ENCODE assay signal across 20 cellular contexts in genomic region chr13:30647824-30648521, GRCh38. TPM values are rescaled to one million over a fixed set of nuclear protein-coding genes. Genes with fewer than 3 reads are reported as not detected.
DNase-seq lines count a peak whose midpoint lies in the region; ATAC-seq, FAIRE-seq and TF ChIP-seq lines count a peak whose summit lies in the region.
"Had no signal": no experiment of that assay in that cellular context is flagged by ENCODE, and none has a peak within 500 bp of the region (broad histone marks: within the 10 kb centered on the region; RNA-seq: fewer than 3 reads in every experiment).

No MANE protein-coding gene starts in this region.

- peak overlapping the region; percentile 75 for H3K4me2 ChIP-seq in OCI-LY7 (ENCODE audit: low read length)

- H3K36me3 Mint-ChIP-seq in natural killer cell, result peaks cover 22% of the 10 kb centered on the region

- no TSS peak for BruUV-seq in OCI-LY7 (replicated peaks; lab: Mats Ljungman, UMichigan)

- peak overlapping the region; percentile 42 to 51 for H3K9ac ChIP-seq in liver (ENCODE audit: low read depth in 1 of 2, low read length in 2 of 2)

- no peaks in the 10 kb centered on the region for H3K27me3 ChIP-seq in liver (ENCODE audit: control insufficient read depth in 4 of 4, insufficient read depth in 4 of 4, low read length in 3 of 4)

- no peak overlapping the region for H3K4me3 Mint-ChIP-seq in natural killer cell
- H3K4me3 Mint-ChIP-seq: dendritic cell treated with granulocyte-macrophage colony-stimulating factor and Interleukin-4, amounts not matched to agents 40 ng/mL and 50 ng/mL, for 4 days; neural crest cell had no signal

- no peak for ATAC-seq in natural killer cell

- H3K27ac Mint-ChIP-seq in natural killer cell, result peak overlapping the region in 1 of 2 donors; percentile 21
- H3K27ac Mint-ChIP-seq: dendritic cell treated with granulocyte-macrophage colony-stimulating factor and Interleukin-4, amounts not matched to agents 40 ng/mL and 50 ng/mL, for 4 days had no signal

- H3K27ac ChIP-seq in 22Rv1, result peak overlapping the region; percentile 28; the same call in 1 of the 2 replicates
- H3K27ac ChIP-seq in OCI-LY7 (ENCODE audit: low read depth, low read length, poor library complexity, severe bottlenecking), result peak overlapping the region; percentile 81
- peak overlapping the region; percentile 28 to 36 for H3K27ac ChIP-seq in liver (ENCODE audit: low read depth in 1 of 2, low read length in 2 of 2)

- H3K9me3 ChIP-seq in OCI-LY7 (ENCODE audit: low read length) (no peaks in the 10 kb centered on the region), liver (ENCODE audit: control insufficient read depth in 4 of 4, low read length in 3 of 4) (no peaks in the 10 kb centered on the region)

- DNase-seq in GM18507 (ENCODE audit: extremely low spot score, insufficient read length, low read depth) (no peak), OCI-LY7 (ENCODE audit: low spot score) (peak; percentile 46), natural killer cell (no peak), NCI-H1048 (lab: John Stamatoyannopoulos, UW) (no peak), NCI-H1436 treated with DMSO at 0.1 percent for 48 hours (lab: John Stamatoyannopoulos, UW) (no peak), SKM-1 treated with dmso at 0.1 percent for 144 hours (lab: John Stamatoyannopoulos, UW; ENCODE audit: unreplicated experiment) (no peak)
- DNase-seq: activated CD4-positive, alpha-beta T cell treated with anti-CD3 and anti-CD28 coated beads, Interleukin-2, amount 50 U/mL, for 4 hours; activated T-cell treated with anti-CD3 and anti-CD28 coated beads, Interleukin-2, amount 50 U/mL, for 1 hour; foreskin fibroblast; HCEC 1CT; KBM-7; kidney glomerular epithelial cell; NCI-H1105 treated with DMSO at 0.1 percent for 48 hours; RPMI8226; stimulated activated CD4-positive, alpha-beta T cell treated with anti-CD3 and anti-CD28 coated beads, Interleukin-12 subunit alpha, Interleukin-12 subunit beta, amount 100 ng/mL, for 4 hours; stimulated activated naive CD4-positive, alpha-beta T cell had no signal

- POLR2A ChIA-PET in OCI-LY7 (lab: Charles Lee), result interaction anchor here (0.6 to 1.0 kb wide), 3 partner anchors 11 to 12 kb away, joined by 3 to 5 read pairs (median 3); no protein-coding TSS in a partner anchor

- peaks cover 100% of the 10 kb centered on the region for H3K36me3 ChIP-seq in OCI-LY7 (ENCODE audit: insufficient read depth, low read length)
- peaks cover 2 to 28% (median 12%) of the 10 kb centered on the region in 4 donors for H3K36me3 ChIP-seq in liver (ENCODE audit: control insufficient read depth in 4 of 4, insufficient read depth in 3 of 4, low read depth in 1 of 4, low read length in 3 of 4)

- H3K9me3 Mint-ChIP-seq in natural killer cell, result no peaks in the 10 kb centered on the region
- H3K9me3 Mint-ChIP-seq: dendritic cell treated with granulocyte-macrophage colony-stimulating factor and Interleukin-4, amounts not matched to agents 40 ng/mL and 50 ng/mL, for 4 days; neural crest cell had no signal

- H4K20me1 ChIP-seq in OCI-LY7 (ENCODE audit: insufficient read depth, low read length), result peaks cover 6% of the 10 kb centered on the region; the same call in 1 of the 2 replicates

- H2AFZ ChIP-seq in OCI-LY7 (ENCODE audit: low read length), result no peak overlapping the region

- CTCF ChIA-PET in OCI-LY7 (lab: Charles Lee; ENCODE audit: unreplicated experiment), result no interaction called here

- H3K4me3 ChIP-seq in OCI-LY7 (ENCODE audit: low read depth, low read length, poor library complexity, severe bottlenecking) (peak overlapping the region; percentile 43), liver (ENCODE audit: low read depth in 1 of 3, low read length in 3 of 3) (no peak overlapping the region)

- FAIRE-seq in GM18507 (lab: Jason Lieb, UNC), result peak; percentile 26

- TF ChIP-seq CTCF in 22Rv1 (IDR thresholded peaks at IDR 0.05) (no peak), OCI-LY7 (conservative IDR thresholded peaks at IDR 0.05; ENCODE audit: low read length) (no peak), liver (IDR thresholded peaks at IDR 0.05; ENCODE audit: low read depth, low read length, missing input control) (no peak), natural killer cell (IDR thresholded peaks at IDR 0.05) (no peak)

- H3K27me3 Mint-ChIP-seq in natural killer cell (ENCODE audit: low read depth in 2 of 2), result no peaks in the 10 kb centered on the region
- H3K27me3 Mint-ChIP-seq: dendritic cell treated with granulocyte-macrophage colony-stimulating factor and Interleukin-4, amounts not matched to agents 40 ng/mL and 50 ng/mL, for 4 days had no signal

- H3K4me1 ChIP-seq in OCI-LY7 (ENCODE audit: insufficient read depth, low read length, poor library complexity, severe bottlenecking), result peaks cover 50% of the 10 kb centered on the region
- peaks cover 0 to 30% (median 22%) of the 10 kb centered on the region in 4 donors for H3K4me1 ChIP-seq in liver (ENCODE audit: control insufficient read depth in 4 of 4, insufficient read depth in 4 of 4, low read length in 3 of 4)

- intact Hi-C loops in OCI-LY7 (cut with micrococcal nuclease; ENCODE audit: unreplicated experiment), result no loop called here
- intact Hi-C loops in natural killer cell (cut with micrococcal nuclease), result no loop called here

- TF ChIP-seq RAD21 in liver (IDR thresholded peaks at IDR 0.05), result no peak

- 38% methylated on average over 6 of the region's 6 CpGs for WGBS in liver

- peaks cover 37% of the 10 kb centered on the region for H3K79me2 ChIP-seq in OCI-LY7 (ENCODE audit: insufficient read depth, low read depth, low read length)

- H3K9me2 ChIP-seq in OCI-LY7 (ENCODE audit: insufficient read depth, low read length), result no peaks in the 10 kb centered on the region

- H3K4me1 Mint-ChIP-seq in natural killer cell, result peaks cover 11 to 19% of the 10 kb centered on the region in 2 donors
- H3K4me1 Mint-ChIP-seq: neural crest cell had no signal

TF ChIP-seq in liver, 16 proteins besides CTCF, POLR2A, EP300 and RAD21:
- TF ChIP-seq HNF4A (conservative IDR thresholded peaks at IDR 0.05) (no peak), YY1 (IDR thresholded peaks at IDR 0.05) (no peak), SP1 (IDR thresholded peaks at IDR 0.05) (no peak), JUND (IDR thresholded peaks at IDR 0.05) (no peak), RXRA (IDR thresholded peaks at IDR 0.05) (no peak), FOXA2 (IDR thresholded peaks at IDR 0.05) (no peak), GABPA (IDR thresholded peaks at IDR 0.05 in 1 of 2, conservative IDR thresholded peaks at IDR 0.05 in 1 of 2) (no peak), HNF4G (IDR thresholded peaks at IDR 0.05) (no peak), MAX (IDR thresholded peaks at IDR 0.05) (no peak), TAF1 (conservative IDR thresholded peaks at IDR 0.05) (no peak), EGR1 (IDR thresholded peaks at IDR 0.05; ENCODE audit: low read depth in 2 of 2) (no peak)
- TF ChIP-seq, protein P1, sequence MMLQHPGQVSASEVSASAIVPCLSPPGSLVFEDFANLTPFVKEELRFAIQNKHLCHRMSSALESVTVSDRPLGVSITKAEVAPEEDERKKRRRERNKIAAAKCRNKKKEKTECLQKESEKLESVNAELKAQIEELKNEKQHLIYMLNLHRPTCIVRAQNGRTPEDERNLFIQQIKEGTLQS (IDR thresholded peaks at IDR 0.05), result no peak
- TF ChIP-seq, protein P2, sequence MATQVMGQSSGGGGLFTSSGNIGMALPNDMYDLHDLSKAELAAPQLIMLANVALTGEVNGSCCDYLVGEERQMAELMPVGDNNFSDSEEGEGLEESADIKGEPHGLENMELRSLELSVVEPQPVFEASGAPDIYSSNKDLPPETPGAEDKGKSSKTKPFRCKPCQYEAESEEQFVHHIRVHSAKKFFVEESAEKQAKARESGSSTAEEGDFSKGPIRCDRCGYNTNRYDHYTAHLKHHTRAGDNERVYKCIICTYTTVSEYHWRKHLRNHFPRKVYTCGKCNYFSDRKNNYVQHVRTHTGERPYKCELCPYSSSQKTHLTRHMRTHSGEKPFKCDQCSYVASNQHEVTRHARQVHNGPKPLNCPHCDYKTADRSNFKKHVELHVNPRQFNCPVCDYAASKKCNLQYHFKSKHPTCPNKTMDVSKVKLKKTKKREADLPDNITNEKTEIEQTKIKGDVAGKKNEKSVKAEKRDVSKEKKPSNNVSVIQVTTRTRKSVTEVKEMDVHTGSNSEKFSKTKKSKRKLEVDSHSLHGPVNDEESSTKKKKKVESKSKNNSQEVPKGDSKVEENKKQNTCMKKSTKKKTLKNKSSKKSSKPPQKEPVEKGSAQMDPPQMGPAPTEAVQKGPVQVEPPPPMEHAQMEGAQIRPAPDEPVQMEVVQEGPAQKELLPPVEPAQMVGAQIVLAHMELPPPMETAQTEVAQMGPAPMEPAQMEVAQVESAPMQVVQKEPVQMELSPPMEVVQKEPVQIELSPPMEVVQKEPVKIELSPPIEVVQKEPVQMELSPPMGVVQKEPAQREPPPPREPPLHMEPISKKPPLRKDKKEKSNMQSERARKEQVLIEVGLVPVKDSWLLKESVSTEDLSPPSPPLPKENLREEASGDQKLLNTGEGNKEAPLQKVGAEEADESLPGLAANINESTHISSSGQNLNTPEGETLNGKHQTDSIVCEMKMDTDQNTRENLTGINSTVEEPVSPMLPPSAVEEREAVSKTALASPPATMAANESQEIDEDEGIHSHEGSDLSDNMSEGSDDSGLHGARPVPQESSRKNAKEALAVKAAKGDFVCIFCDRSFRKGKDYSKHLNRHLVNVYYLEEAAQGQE (IDR thresholded peaks at IDR 0.05), result no peak
TF ChIP-seq in liver: peak in this region for 0.

RNA-seq across cellular contexts. Expression of gene USPL1, which starts 30.3 kb away (rescaled TPM):
- 19.2 and 21.1 TPM in 2 replicates for total RNA-seq in OCI-LY7 (2014; rRNA removed; shearing (Covaris generic))
- total RNA-seq in OCI-LY7 (2022) (21.9 and 23.2 TPM in 2 replicates), liver (10 to 100 TPM; 11.3 to 13.0 TPM), natural killer cell (10 to 100 TPM; 34.8 to 39.0 (median 36.9) TPM)
- polyA plus RNA-seq in liver, result 1 to 10 TPM; 4.1 to 5.2 TPM

Comparison
In these comparisons a context has a peak if more than half of its experiments do, and no peak if none do; other contexts are left out.
1. H3K27ac ChIP-seq: peak in every context shown above with its lines; median percentile 81 in OCI-LY7; 32 in liver; 28 in 22Rv1.